In genomic region chr11:9001736-9002135, GRCh38 we compare ENCODE assay signal across 1 cellular context.
TF ChIP-seq lines count a peak whose summit lies in the region.

No MANE protein-coding gene starts in this region.

TF ChIP-seq in K562, 482 proteins besides CTCF, POLR2A, EP300 and RAD21 (continued from another document and continues in another):
- TF ChIP-seq ZNF589 (CRISPR knock-in tag; IDR thresholded peaks at IDR 0.05; ENCODE audit: low read depth), result 0 out of 2 replicates have a peak, but pooled peaks have one; percentile 47
- TF ChIP-seq AFF1 (IDR thresholded peaks at IDR 0.05; ENCODE audit: low read depth in 1 of 2, partially characterized antibody in 2 of 2), result no peak
- no peak for TF ChIP-seq ZNF318 (IDR thresholded peaks at IDR 0.05; ENCODE audit: borderline replicate concordance in 1 of 2, low read depth in 1 of 2)
- peak; percentile 20; the same call in 1 of the 2 replicates for TF ChIP-seq TCF3 (CRISPR knock-in tag; IDR thresholded peaks at IDR 0.05)
- peak; percentile 64; the same call in 1 of the 2 replicates for TF ChIP-seq MAX (CRISPR knock-in tag; IDR thresholded peaks at IDR 0.05)
- TF ChIP-seq BHLHE40 (IDR thresholded peaks at IDR 0.05; ENCODE audit: low read length), result 0 out of 2 replicates have a peak, but pooled peaks have one; percentile 19
- TF ChIP-seq RAD51 (IDR thresholded peaks at IDR 0.05; ENCODE audit: borderline replicate concordance, low read depth), result no peak
- no peak for TF ChIP-seq SUPT5H (IDR thresholded peaks at IDR 0.05)
- no peak for TF ChIP-seq OTX1 (CRISPR knock-in tag; IDR thresholded peaks at IDR 0.05)
- TF ChIP-seq MCM5 (IDR thresholded peaks at IDR 0.05; ENCODE audit: low read depth), result no peak
- TF ChIP-seq ARID3B (CRISPR knock-in tag; IDR thresholded peaks at IDR 0.05; ENCODE audit: borderline replicate concordance), result no peak
- no peak for TF ChIP-seq MYC (IDR thresholded peaks at IDR 0.05; ENCODE audit: low read depth, low read length)
- TF ChIP-seq MYC (CRISPR knock-in tag; IDR thresholded peaks at IDR 0.05; ENCODE audit: borderline replicate concordance, low read depth), result no peak
- no peak for TF ChIP-seq GTF2A2 (tag; IDR thresholded peaks at IDR 0.05)
- TF ChIP-seq GATAD2B (IDR thresholded peaks at IDR 0.05; ENCODE audit: borderline replicate concordance), result no peak
- TF ChIP-seq ZNF217 (CRISPR knock-in tag; IDR thresholded peaks at IDR 0.05), result no peak
- TF ChIP-seq ZFPM2 (CRISPR knock-in tag; IDR thresholded peaks at IDR 0.05), result no peak
- TF ChIP-seq ZNF165 (CRISPR knock-in tag; IDR thresholded peaks at IDR 0.05; ENCODE audit: borderline replicate concordance), result no peak
- no peak for TF ChIP-seq CHD2 (IDR thresholded peaks at IDR 0.05; ENCODE audit: low read depth, low read length)
- TF ChIP-seq SMARCC2 (IDR thresholded peaks at IDR 0.05; ENCODE audit: low read depth), result peak; percentile 61
- no peak for TF ChIP-seq PTBP1 (IDR thresholded peaks at IDR 0.05; ENCODE audit: low read depth, low read length)
- no peak for TF ChIP-seq CBX5 (IDR thresholded peaks at IDR 0.05; ENCODE audit: borderline replicate concordance, low read depth)
- TF ChIP-seq FOSL1 (tag; conservative IDR thresholded peaks at IDR 0.05), result peak; percentile 95
- no peak for TF ChIP-seq MEF2D (tag; conservative IDR thresholded peaks at IDR 0.05; ENCODE audit: low read depth)
- no peak for TF ChIP-seq TCF7 (IDR thresholded peaks at IDR 0.05; ENCODE audit: borderline replicate concordance)
- TF ChIP-seq FUS (optimal IDR thresholded peaks at IDR 0.05; ENCODE audit: low read depth, low read length), result no peak
- TF ChIP-seq ELF4 (CRISPR knock-in tag; IDR thresholded peaks at IDR 0.05), result no peak
- no peak for TF ChIP-seq ZNF347 (CRISPR knock-in tag; IDR thresholded peaks at IDR 0.05; ENCODE audit: low read depth)
- TF ChIP-seq TSC22D4 (tag; IDR thresholded peaks at IDR 0.05), result no peak
- no peak for TF ChIP-seq GTF2E2 (tag; IDR thresholded peaks at IDR 0.05)
- TF ChIP-seq HINFP (tag; conservative IDR thresholded peaks at IDR 0.05; ENCODE audit: low read depth), result no peak
- no peak for TF ChIP-seq KHSRP (IDR thresholded peaks at IDR 0.05)
- TF ChIP-seq ZBTB49 (CRISPR knock-in tag; IDR thresholded peaks at IDR 0.05; ENCODE audit: borderline replicate concordance), result no peak
- TF ChIP-seq ZNF518B (CRISPR knock-in tag; IDR thresholded peaks at IDR 0.05), result no peak
- TF ChIP-seq GATA2 (CRISPR knock-in tag; IDR thresholded peaks at IDR 0.05), result no peak
- no peak for TF ChIP-seq TAF9B (IDR thresholded peaks at IDR 0.05; ENCODE audit: partially characterized antibody)
- no peak for TF ChIP-seq WHSC1 (IDR thresholded peaks at IDR 0.05; ENCODE audit: low read length)
- no peak for TF ChIP-seq ZNF280B (CRISPR knock-in tag; IDR thresholded peaks at IDR 0.05)
- TF ChIP-seq PML (IDR thresholded peaks at IDR 0.05; ENCODE audit: low read length), result no peak
